ENCODE assay signal across 22 cellular contexts in the genomic region with DNA sequence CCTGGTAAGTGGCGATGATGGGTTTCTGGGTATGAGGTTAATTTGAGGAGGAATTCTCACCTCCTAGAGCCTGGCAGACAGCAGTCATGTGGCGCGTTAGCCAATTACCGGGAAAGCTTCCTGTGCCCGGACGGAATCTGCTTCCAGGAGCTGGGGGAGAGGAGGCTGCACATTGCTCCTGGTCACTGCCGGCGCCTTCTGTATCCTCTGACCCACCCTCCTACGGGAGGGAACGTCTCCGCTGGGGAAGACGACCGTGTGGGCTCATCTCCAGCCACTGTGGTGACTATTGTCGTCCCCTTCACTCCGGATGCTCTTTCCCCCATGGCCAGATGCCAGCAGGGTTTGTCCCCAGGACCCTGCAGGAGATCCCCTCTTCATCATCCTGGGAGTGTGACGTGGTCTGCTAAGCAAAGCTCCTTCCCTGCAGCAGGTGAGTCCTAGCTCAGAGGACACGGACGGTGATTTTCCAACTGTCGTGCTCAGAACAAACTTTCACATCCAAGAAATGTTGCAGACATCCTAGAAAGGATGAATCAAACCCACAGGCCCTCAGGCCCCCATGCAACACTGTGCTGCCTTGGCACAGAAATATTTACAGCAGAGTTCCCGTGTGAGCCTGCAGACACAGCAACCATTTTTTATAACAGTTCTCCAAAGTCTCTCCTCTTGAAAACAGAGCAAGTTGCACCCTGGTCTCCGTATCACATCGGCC. TPM values are rescaled to one million over a fixed set of nuclear protein-coding genes. Genes with fewer than 3 reads are reported as not detected.
DNase-seq lines count a peak whose midpoint lies in the region; ATAC-seq, FAIRE-seq and TF ChIP-seq lines count a peak whose summit lies in the region.
"Had no signal": no experiment of that assay in that cellular context is flagged by ENCODE, and none has a peak within 500 bp of the region (broad histone marks: within the 10 kb centered on the region; RNA-seq: fewer than 3 reads in every experiment).

No MANE protein-coding gene starts in this region.

- H4K20me1 ChIP-seq in SK-N-SH (ENCODE audit: insufficient read depth) = no peaks in the 10 kb centered on the region

- no peaks in the 10 kb centered on the region for H3F3A ChIP-seq in SK-N-SH (replicated peaks; ENCODE audit: insufficient read depth)

- CTCF ChIA-PET in SK-N-SH (lab: Yijun Ruan, JAX) = interaction anchor here (1.2 to 1.6 kb wide), 3 partner anchors 9 to 20 kb away, joined by 3 to 4 read pairs (median 4); no protein-coding TSS in a partner anchor

- H3K9me2 ChIP-seq in SK-N-SH = no peaks in the 10 kb centered on the region

- no peak overlapping the region for H3K9ac ChIP-seq in SK-N-SH

- no peak for TF ChIP-seq RAD21 in SK-N-SH (IDR thresholded peaks at IDR 0.05; ENCODE audit: low read length)

- ATAC-seq in SK-N-SH treated with all-trans-retinoic acid at 6 μM for 48 hours = no peak
- no peak for ATAC-seq in RWPE2 (ENCODE audit: low read depth)
- peak in 1 of 2 donors; percentile 31 for ATAC-seq in right cardiac atrium
- no peak for ATAC-seq in pancreas
- ATAC-seq: activated CD4-positive, CD25-positive, alpha-beta regulatory T cell treated with anti-CD3 and anti-CD28 coated beads, Interleukin-2, amount 50 U/mL, for 24 hours; activated CD8-positive, alpha-beta memory T cell treated with anti-CD3 and anti-CD28 coated beads, Interleukin-2, amount 10 ng/mL, durations not matched to agents 7 days and 5 days; naive thymus-derived CD8-positive, alpha-beta T cell had no signal

- H3K79me2 ChIP-seq in SK-N-SH (ENCODE audit: insufficient read depth) = no peaks in the 10 kb centered on the region

- H3K27ac ChIP-seq in SK-N-SH (ENCODE audit: low read depth in 2 of 2, low read length in 1 of 2) (no peak overlapping the region), RWPE2 (ENCODE audit: poor library complexity, severe bottlenecking) (no peak overlapping the region), right cardiac atrium (ENCODE audit: low read length) (no peak overlapping the region), pancreas (no peak overlapping the region)
- H3K27ac ChIP-seq: esophagus squamous epithelium had no signal

- 44% methylated on average over 21 of the region's 22 CpGs for WGBS in SK-N-SH (ENCODE audit: low lambda C conversion rate)
- WGBS in right cardiac atrium = 47% methylated on average over 22 of the region's 22 CpGs
- WGBS in pancreas, 2 donors = 74 to 81% methylated on average over 22 of the region's 22 CpGs

- H2AFZ ChIP-seq in SK-N-SH (ENCODE audit: low read depth) = no peak overlapping the region

- H3K4me1 ChIP-seq in SK-N-SH (ENCODE audit: control insufficient read depth in 1 of 2, insufficient read depth in 2 of 2, low read depth in 1 of 2, low read length in 1 of 2) (peaks cover 0 to 67% of the 10 kb centered on the region in 2 experiments; a peak in 2 of 4 replicates), RWPE2 (ENCODE audit: insufficient read depth, poor library complexity, severe bottlenecking) (no peaks in the 10 kb centered on the region), right cardiac atrium (ENCODE audit: control insufficient read depth, insufficient read depth, low read length) (no peaks in the 10 kb centered on the region), pancreas (peaks cover 0 to 10% (median 7%) of the 10 kb centered on the region in 3 donors)

- TF ChIP-seq EP300 in SK-N-SH (IDR thresholded peaks at IDR 0.05; ENCODE audit: borderline replicate concordance in 1 of 2, low read depth in 1 of 2, low read length in 1 of 2) = no peak

- peaks cover 41% of the 10 kb centered on the region for H3K27me3 ChIP-seq in SK-N-SH (ENCODE audit: insufficient read depth)
- no peaks in the 10 kb centered on the region for H3K27me3 ChIP-seq in RWPE2 (ENCODE audit: insufficient read depth, poor library complexity, severe bottlenecking)
- H3K27me3 ChIP-seq in right cardiac atrium (ENCODE audit: control insufficient read depth, insufficient read depth) = no peaks in the 10 kb centered on the region
- no peaks in the 10 kb centered on the region for H3K27me3 ChIP-seq in pancreas

- H3K9me3 ChIP-seq in SK-N-SH (no peaks in the 10 kb centered on the region), RWPE2 (ENCODE audit: severe bottlenecking) (no peaks in the 10 kb centered on the region), right cardiac atrium (ENCODE audit: control insufficient read depth, low read length) (no peaks in the 10 kb centered on the region), pancreas (no peaks in the 10 kb centered on the region)
- H3K9me3 ChIP-seq: esophagus squamous epithelium had no signal

- no peak for FAIRE-seq in pancreas (lab: Jason Lieb, UNC)
- FAIRE-seq: A204.1 had no signal

- H3K4me2 ChIP-seq in SK-N-SH = no peak overlapping the region

- intact Hi-C loops in right cardiac atrium (cut with DNase I) (no loop called here), pancreas (cut with DNase I) (no loop called here)

- POLR2A ChIA-PET in SK-N-SH (lab: Yijun Ruan, JAX) = no interaction called here

- H3K36me3 ChIP-seq in SK-N-SH (replicated peaks in 1 of 2; ENCODE audit: control insufficient read depth in 1 of 2, insufficient read depth in 2 of 2, low read length in 1 of 2) = no peaks in the 10 kb centered on the region
- no peaks in the 10 kb centered on the region for H3K36me3 ChIP-seq in RWPE2 (ENCODE audit: low read depth)
- no peaks in the 10 kb centered on the region for H3K36me3 ChIP-seq in pancreas
- H3K36me3 ChIP-seq: esophagus squamous epithelium had no signal

- DNase-seq in SK-N-SH = peak; percentile 70
- DNase-seq in RWPE2 (ENCODE audit: low spot score) = peak; percentile 51
- DNase-seq in right cardiac atrium = peak in 2 of 3 donors; percentile 22 to 42
- peak in 4 of 6 donors; percentile 11 to 45 (median 24) for DNase-seq in pancreas
- DNase-seq in NAMALWA (ENCODE audit: low spot score) = no peak
- no peak for DNase-seq in ecto neural progenitor cell (ENCODE audit: low spot score)
- no peak for DNase-seq in NCI-H510A treated with DMSO at 0.1 percent for 48 hours (lab: John Stamatoyannopoulos, UW)
- DNase-seq: activated CD8-positive, alpha-beta memory T cell treated with anti-CD3 and anti-CD28 coated beads, Interleukin-2, amount 10 ng/mL, durations not matched to agents 7 days and 5 days; CD4-positive, CD25-positive, alpha-beta regulatory T cell; central memory CD4-positive, alpha-beta T cell; DMS79; effector CD8-positive, alpha-beta T cell; esophagus squamous epithelium; immature natural killer cell; naive thymus-derived CD8-positive, alpha-beta T cell; NCI-H1436; NCI-H2171 treated with DMSO at 0.1 percent for 48 hours; NCI-H774; T1000 had no signal

- TF ChIP-seq CTCF in SK-N-SH (IDR thresholded peaks at IDR 0.05) (no peak), RWPE2 (IDR thresholded peaks at IDR 0.05; ENCODE audit: poor library complexity, severe bottlenecking) (no peak), pancreas (IDR thresholded peaks at IDR 0.05) (no peak)

- H3K4me3 ChIP-seq in SK-N-SH (ENCODE audit: low read depth in 2 of 2, low read length in 1 of 2) (no peak overlapping the region), RWPE2 (ENCODE audit: severe bottlenecking) (no peak overlapping the region), right cardiac atrium (ENCODE audit: low read length) (no peak overlapping the region), pancreas (no peak overlapping the region)
- H3K4me3 ChIP-seq: esophagus squamous epithelium had no signal

TF ChIP-seq in SK-N-SH, 30 proteins besides CTCF, POLR2A, EP300 and RAD21 (continues in another document):
- TF ChIP-seq JUND (IDR thresholded peaks at IDR 0.05) = no peak
- TF ChIP-seq NRF1 (IDR thresholded peaks at IDR 0.05; ENCODE audit: low read depth, low read length) = no peak
- no peak for TF ChIP-seq GABPA (IDR thresholded peaks at IDR 0.05; ENCODE audit: low read depth)
- TF ChIP-seq, protein P1, sequence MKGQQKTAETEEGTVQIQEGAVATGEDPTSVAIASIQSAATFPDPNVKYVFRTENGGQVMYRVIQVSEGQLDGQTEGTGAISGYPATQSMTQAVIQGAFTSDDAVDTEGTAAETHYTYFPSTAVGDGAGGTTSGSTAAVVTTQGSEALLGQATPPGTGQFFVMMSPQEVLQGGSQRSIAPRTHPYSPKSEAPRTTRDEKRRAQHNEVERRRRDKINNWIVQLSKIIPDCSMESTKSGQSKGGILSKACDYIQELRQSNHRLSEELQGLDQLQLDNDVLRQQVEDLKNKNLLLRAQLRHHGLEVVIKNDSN (IDR thresholded peaks at IDR 0.05; ENCODE audit: borderline replicate concordance, low read depth) = no peak

TF ChIP-seq in SK-N-SH treated with all-trans-retinoic acid at 6 μM for 48 hours, 23 proteins besides CTCF, POLR2A, EP300 and RAD21 (continues in another document):
- TF ChIP-seq ZNF565 (CRISPR knock-in tag; conservative IDR thresholded peaks at IDR 0.05; ENCODE audit: low read depth) (no peak), CSDC2 (CRISPR knock-in tag; IDR thresholded peaks at IDR 0.05) (no peak), ZC3H10 (CRISPR knock-in tag; IDR thresholded peaks at IDR 0.05) (no peak), ZFP3 (CRISPR knock-in tag; IDR thresholded peaks at IDR 0.05) (no peak), ZFP30 (CRISPR knock-in tag; IDR thresholded peaks at IDR 0.05) (no peak)
- TF ChIP-seq, protein P2, sequence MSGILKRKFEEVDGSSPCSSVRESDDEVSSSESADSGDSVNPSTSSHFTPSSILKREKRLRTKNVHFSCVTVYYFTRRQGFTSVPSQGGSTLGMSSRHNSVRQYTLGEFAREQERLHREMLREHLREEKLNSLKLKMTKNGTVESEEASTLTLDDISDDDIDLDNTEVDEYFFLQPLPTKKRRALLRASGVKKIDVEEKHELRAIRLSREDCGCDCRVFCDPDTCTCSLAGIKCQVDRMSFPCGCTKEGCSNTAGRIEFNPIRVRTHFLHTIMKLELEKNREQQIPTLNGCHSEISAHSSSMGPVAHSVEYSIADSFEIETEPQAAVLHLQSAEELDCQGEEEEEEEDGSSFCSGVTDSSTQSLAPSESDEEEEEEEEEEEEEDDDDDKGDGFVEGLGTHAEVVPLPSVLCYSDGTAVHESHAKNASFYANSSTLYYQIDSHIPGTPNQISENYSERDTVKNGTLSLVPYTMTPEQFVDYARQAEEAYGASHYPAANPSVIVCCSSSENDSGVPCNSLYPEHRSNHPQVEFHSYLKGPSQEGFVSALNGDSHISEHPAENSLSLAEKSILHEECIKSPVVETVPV (CRISPR knock-in tag; IDR thresholded peaks at IDR 0.05) = no peak

RNA-seq across cellular contexts. Expression of a gene that starts 29.6 kb away (rescaled TPM):
- polyA plus RNA-seq in SK-N-SH (2012; rRNA removed) (6.8 and 12.7 TPM in 2 replicates), right cardiac atrium (17.6 TPM), pancreas (10 to 100 TPM; 14.2 to 16.9 TPM)
- 5.8 and 10.0 TPM in 2 replicates for polyA plus RNA-seq in SK-N-SH (2012; cell fraction: cytosol; rRNA removed)
- 11.8 and 16.7 TPM in 2 replicates for polyA plus RNA-seq in SK-N-SH (2012; cell fraction: nucleus; rRNA removed)
- total RNA-seq in right cardiac atrium (10 to 100 TPM; 25.3 to 46.3 (median 33.9) TPM), pancreas (10 to 100 TPM in 3 of 6 donors, 1 to 10 TPM in 3; 8.9 to 43.1 (median 11.2) TPM)
- total RNA-seq: CD4-positive, CD25-positive, alpha-beta regulatory T cell had no signal
- polyA plus RNA-seq: CD4-positive, CD25-positive, alpha-beta regulatory T cell; immature natural killer cell; naive thymus-derived CD8-positive, alpha-beta T cell had no signal

Comparison
In these comparisons a context has a peak if more than half of its experiments do, and no peak if none do; other contexts are left out.
1. DNase-seq: peak in SK-N-SH (single experiment), RWPE2 (single experiment), right cardiac atrium (2 of 3) and pancreas (4 of 6); none in NAMALWA (single experiment), ecto neural progenitor cell (single experiment) and NCI-H510A treated with DMSO at 0.1 percent for 48 hours (single experiment).